In the genomic region with DNA sequence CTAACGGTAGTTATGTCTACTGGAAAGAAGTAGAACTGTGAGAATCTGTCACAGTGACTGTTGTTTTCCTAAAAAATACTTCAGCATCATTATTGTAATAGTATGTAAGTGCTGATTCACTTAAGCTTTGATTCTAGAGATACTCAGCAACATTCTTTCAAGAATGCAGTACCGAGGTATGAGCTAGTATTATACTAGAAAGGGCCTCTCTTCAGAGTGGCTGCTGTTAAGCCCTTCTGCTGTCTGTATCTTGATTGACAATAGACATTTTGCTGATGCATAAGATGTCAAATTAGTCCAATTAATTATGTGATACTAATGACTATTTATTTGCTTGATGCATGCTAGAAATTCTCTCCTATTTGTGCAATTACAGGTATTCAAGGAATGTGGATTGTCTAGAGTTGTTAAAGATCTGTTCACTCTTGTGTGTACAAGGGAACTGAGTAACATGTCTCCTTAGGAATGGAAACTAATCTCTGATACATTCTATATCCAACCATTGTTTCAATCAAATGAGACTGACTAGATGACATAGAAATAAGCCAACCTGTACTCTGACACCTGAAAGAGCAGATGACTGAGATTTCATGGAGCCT, we compare ENCODE assay signal across 14 cellular contexts.
"Had no signal": no experiment of that assay in that cellular context is flagged by ENCODE, and none has a peak within 500 bp of the region (broad histone marks: within the 10 kb centered on the region; RNA-seq: fewer than 3 reads in every experiment).

No MANE protein-coding gene starts in this region.

- H3K9me3 ChIP-seq: esophagus squamous epithelium, heart left ventricle, neutrophil, right atrium auricular region had no signal

- H3K27ac ChIP-seq: adrenal gland, brain microvascular endothelial cell, dorsolateral prefrontal cortex, esophagus squamous epithelium, heart left ventricle, neutrophil, right atrium auricular region had no signal

- ATAC-seq: heart left ventricle; naive thymus-derived CD8-positive, alpha-beta T cell; WTC11 had no signal

- H3K4me1 ChIP-seq: adrenal gland, esophagus squamous epithelium, right atrium auricular region had no signal

- H3K4me3 ChIP-seq: adrenal gland, dorsolateral prefrontal cortex, esophagus squamous epithelium, heart left ventricle, right atrium auricular region had no signal

- DNase-seq: activated CD4-positive, alpha-beta T cell treated with anti-CD3 and anti-CD28 coated beads, Interleukin-2, amount 10 ng/mL, durations not matched to agents 24 days and 14 days; activated naive CD4-positive, alpha-beta T cell treated with anti-CD3 and anti-CD28 coated beads, Interleukin-2, amount 10 ng/mL, durations not matched to agents 7 days and 5 days; adrenal gland; brain microvascular endothelial cell; dorsolateral prefrontal cortex; esophagus squamous epithelium; foreskin melanocyte; heart left ventricle; kidney; naive thymus-derived CD8-positive, alpha-beta T cell; small intestine had no signal

- H3K36me3 ChIP-seq: adrenal gland, brain microvascular endothelial cell, esophagus squamous epithelium, heart left ventricle, neutrophil, right atrium auricular region had no signal

- H3K27me3 ChIP-seq: adrenal gland, brain microvascular endothelial cell, dorsolateral prefrontal cortex, esophagus squamous epithelium, heart left ventricle, neutrophil, right atrium auricular region had no signal
